Comparison of ENCODE assay signal across 30 cellular contexts in the genomic region with DNA sequence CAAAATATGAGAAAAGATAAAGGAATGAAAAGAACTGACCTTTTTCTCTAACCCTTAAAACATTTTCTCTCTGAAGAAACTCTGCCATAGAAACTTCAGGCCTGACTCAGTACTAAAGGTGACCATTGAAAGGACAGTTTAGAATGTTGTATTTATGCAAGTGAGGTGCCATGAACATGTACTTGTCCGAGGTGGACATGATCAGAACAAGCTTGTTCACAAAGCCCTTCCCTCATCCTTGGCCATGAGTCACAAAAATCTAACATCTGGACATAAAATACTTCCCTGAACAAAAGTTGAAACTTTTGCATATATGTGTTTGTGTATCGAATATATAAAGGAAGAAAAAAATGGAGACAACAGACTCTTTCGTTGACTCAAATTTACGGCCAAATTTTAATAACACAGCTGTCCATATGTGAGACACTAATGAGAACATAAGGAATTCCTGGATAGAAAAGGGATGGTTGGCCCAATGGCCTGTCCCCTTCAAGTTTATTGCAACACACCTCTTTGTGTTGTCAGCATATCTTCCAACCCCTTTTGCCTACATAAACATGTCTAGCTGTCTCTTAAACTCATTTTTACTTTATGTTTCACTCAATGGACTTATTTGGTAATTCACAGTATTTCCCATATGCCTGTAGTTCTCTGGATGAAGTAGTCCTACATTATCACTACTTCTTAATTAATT.
"Had no signal": no experiment of that assay in that cellular context is flagged by ENCODE, and none has a peak within 500 bp of the region (broad histone marks: within the 10 kb centered on the region; RNA-seq: fewer than 3 reads in every experiment).

No MANE protein-coding gene starts in this region.

- H3K4me3 Mint-ChIP-seq: immature natural killer cell; naive thymus-derived CD8-positive, alpha-beta T cell; nephron progenitor cell; neural progenitor cell; stimulated activated effector memory CD8-positive, alpha-beta T cell treated with anti-CD3 and anti-CD28 coated beads, Interleukin-12 subunit alpha, Interleukin-12 subunit beta, amount 100 ng/mL, for 72 hours; stimulated activated naive CD8-positive, alpha-beta T cell treated with anti-CD3 and anti-CD28 coated beads, Interleukin-15, Interleukin-2, amounts not matched to agents 100 ng/mL and 50 ng/mL, for 24 hours; type B pancreatic cell had no signal

- DNase-seq: hypothalamus; immature natural killer cell; kidney; left colon; left lung; lower lobe of right lung; mammary epithelial cell; mesenchymal stem cell; naive thymus-derived CD8-positive, alpha-beta T cell; nephron progenitor cell; occipital lobe; ovary; retina; right cardiac atrium; sigmoid colon; small intestine; spleen; stimulated activated CD4-positive, alpha-beta T cell treated with anti-CD3 and anti-CD28 coated beads, Interleukin-4, amount 100 ng/mL, for 24 hours; stimulated activated naive CD4-positive, alpha-beta T cell had no signal

- H3K4me3 ChIP-seq: left lung, lower lobe of right lung, neural progenitor cell, ovary, prostate gland, sigmoid colon, spleen, suprapubic skin, thoracic aorta, tibial nerve, vagina had no signal

- H3K9me3 Mint-ChIP-seq: immature natural killer cell; naive thymus-derived CD8-positive, alpha-beta T cell; stimulated activated effector memory CD8-positive, alpha-beta T cell treated with anti-CD3 and anti-CD28 coated beads, Interleukin-12 subunit alpha, Interleukin-12 subunit beta, amount 100 ng/mL, for 72 hours; stimulated activated naive CD8-positive, alpha-beta T cell treated with anti-CD3 and anti-CD28 coated beads, Interleukin-15, Interleukin-2, amounts not matched to agents 100 ng/mL and 50 ng/mL, for 24 hours; type B pancreatic cell had no signal

- H3K27me3 ChIP-seq: left lung, neural progenitor cell, neutrophil, ovary, sigmoid colon, spleen, suprapubic skin, tibial nerve, vagina had no signal

- H3K9me3 ChIP-seq: left lung, lower lobe of right lung, neutrophil, ovary, prostate gland, sigmoid colon, spleen, suprapubic skin, thoracic aorta, vagina had no signal

- H3K27ac ChIP-seq: left lung, lower lobe of right lung, neural progenitor cell, neutrophil, ovary, prostate gland, sigmoid colon, spleen, suprapubic skin, thoracic aorta, tibial nerve, vagina had no signal

- H2AFZ ChIP-seq: neural progenitor cell had no signal

- H3K4me1 ChIP-seq: left lung, lower lobe of right lung, prostate gland, sigmoid colon, spleen, suprapubic skin, tibial nerve, vagina had no signal

- FAIRE-seq: islet of Langerhans, kidney, small intestine had no signal

- H3K27ac Mint-ChIP-seq: immature natural killer cell; naive thymus-derived CD8-positive, alpha-beta T cell; nephron progenitor cell; neural progenitor cell; stimulated activated effector memory CD8-positive, alpha-beta T cell treated with anti-CD3 and anti-CD28 coated beads, Interleukin-12 subunit alpha, Interleukin-12 subunit beta, amount 100 ng/mL, for 72 hours; stimulated activated naive CD8-positive, alpha-beta T cell treated with anti-CD3 and anti-CD28 coated beads, Interleukin-15, Interleukin-2, amounts not matched to agents 100 ng/mL and 50 ng/mL, for 24 hours; type B pancreatic cell had no signal

- H3K36me3 Mint-ChIP-seq: immature natural killer cell; naive thymus-derived CD8-positive, alpha-beta T cell; neural progenitor cell; stimulated activated effector memory CD8-positive, alpha-beta T cell treated with anti-CD3 and anti-CD28 coated beads, Interleukin-12 subunit alpha, Interleukin-12 subunit beta, amount 100 ng/mL, for 72 hours; type B pancreatic cell had no signal

- H3K4me2 ChIP-seq: neural progenitor cell had no signal

- H3K9ac ChIP-seq: neural progenitor cell had no signal

- H3K36me3 ChIP-seq: left lung, lower lobe of right lung, neural progenitor cell, neutrophil, ovary, prostate gland, sigmoid colon, spleen, suprapubic skin, thoracic aorta, tibial nerve, vagina had no signal

- H3K4me1 Mint-ChIP-seq: immature natural killer cell; naive thymus-derived CD8-positive, alpha-beta T cell; stimulated activated effector memory CD8-positive, alpha-beta T cell treated with anti-CD3 and anti-CD28 coated beads, Interleukin-12 subunit alpha, Interleukin-12 subunit beta, amount 100 ng/mL, for 72 hours had no signal
